ENCODE assay signal across 18 cellular contexts in the genomic region with DNA sequence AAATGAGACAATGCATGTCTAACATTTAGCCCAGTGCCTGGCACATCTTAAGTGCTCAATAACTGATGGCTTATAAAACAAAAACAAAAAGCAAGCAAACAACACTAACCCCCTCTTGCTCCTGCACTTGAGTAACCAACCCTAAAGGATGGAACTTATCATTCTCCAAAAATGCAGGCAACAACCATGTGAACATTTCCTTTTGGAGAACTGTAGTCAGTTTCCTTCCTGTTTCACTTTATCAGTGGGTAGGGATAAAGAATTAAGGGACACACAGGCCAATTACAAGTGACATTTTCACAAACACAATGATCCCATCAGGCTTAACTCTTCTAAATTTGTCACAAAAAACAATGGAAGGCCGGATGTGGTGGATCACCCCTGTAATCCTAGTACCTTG. TPM values are rescaled to one million over a fixed set of nuclear protein-coding genes. Genes with fewer than 3 reads are reported as not detected.
DNase-seq lines count a peak whose midpoint lies in the region; FAIRE-seq and TF ChIP-seq lines count a peak whose summit lies in the region.
"Had no signal": no experiment of that assay in that cellular context is flagged by ENCODE, and none has a peak within 500 bp of the region (broad histone marks: within the 10 kb centered on the region; RNA-seq: fewer than 3 reads in every experiment).

No MANE protein-coding gene starts in this region.

- H3K9me3 ChIP-seq in hepatocyte (ENCODE audit: low read depth), result no peaks in the 10 kb centered on the region

- H3K27ac Mint-ChIP-seq in HFFc6, result peak overlapping the region; percentile 49; the same call in 1 of the 2 replicates
- no peak overlapping the region for H3K27ac Mint-ChIP-seq in activated CD4-positive, alpha-beta T cell treated with anti-CD3 and anti-CD28 coated beads, Interleukin-2, amount 10 ng/mL, durations not matched to agents 24 days and 14 days
- H3K27ac Mint-ChIP-seq: CD14-positive monocyte, GM23338 had no signal

- H3K79me2 ChIP-seq in hepatocyte, result no peaks in the 10 kb centered on the region

- peaks cover 1% of the 10 kb centered on the region; the same call in 1 of the 2 replicates for H3K27me3 Mint-ChIP-seq in HFFc6 (ENCODE audit: insufficient read depth)
- no peaks in the 10 kb centered on the region for H3K27me3 Mint-ChIP-seq in activated CD4-positive, alpha-beta T cell treated with anti-CD3 and anti-CD28 coated beads, Interleukin-2, amount 10 ng/mL, durations not matched to agents 24 days and 14 days

- H3K4me3 Mint-ChIP-seq in HFFc6, result no peak overlapping the region
- H3K4me3 Mint-ChIP-seq in activated CD4-positive, alpha-beta T cell treated with anti-CD3 and anti-CD28 coated beads, Interleukin-2, amount 10 ng/mL, durations not matched to agents 24 days and 14 days, result no peak overlapping the region
- H3K4me3 Mint-ChIP-seq: CD14-positive monocyte, GM23338 had no signal

- peaks cover 8% of the 10 kb centered on the region for H3K4me1 Mint-ChIP-seq in HFFc6 (ENCODE audit: low read depth)
- H3K4me1 Mint-ChIP-seq in activated CD4-positive, alpha-beta T cell treated with anti-CD3 and anti-CD28 coated beads, Interleukin-2, amount 10 ng/mL, durations not matched to agents 24 days and 14 days, result no peaks in the 10 kb centered on the region

- intact Hi-C loops in activated CD4-positive, alpha-beta T cell treated with anti-CD3 and anti-CD28 coated beads, Interleukin-2, amount 10 ng/mL, durations not matched to agents 24 days and 14 days (cut with micrococcal nuclease), result no loop called here

- WGBS in hepatocyte (ENCODE audit: low lambda C conversion rate, missing lambda C conversion rate), result 64% methylated on average over 1 of the region's 1 CpG

- H4K20me1 ChIP-seq in hepatocyte (ENCODE audit: insufficient read depth, poor library complexity, severe bottlenecking), result no peaks in the 10 kb centered on the region

- H3K27ac ChIP-seq in hepatocyte, result no peak overlapping the region

- no peak for TF ChIP-seq CTCF in D721Med (IDR thresholded peaks at IDR 0.05; ENCODE audit: insufficient read depth, missing control alignments)
- TF ChIP-seq CTCF in HFFc6 (IDR thresholded peaks at IDR 0.05), result no peak
- no peak for TF ChIP-seq CTCF in epithelial cell of proximal tubule (conservative IDR thresholded peaks at IDR 0.05; ENCODE audit: low read depth, low read length)
- TF ChIP-seq CTCF in hepatocyte (IDR thresholded peaks at IDR 0.05; ENCODE audit: poor library complexity), result no peak

- no peak for DNase-seq in D721Med (ENCODE audit: insufficient read length, low spot score)
- DNase-seq in HFFc6, result no peak
- DNase-seq in epithelial cell of proximal tubule (ENCODE audit: low read depth), result peak; percentile 19
- DNase-seq in lung microvascular endothelial cell (ENCODE audit: low read depth in 2 of 2), result peak; percentile 82 to 84
- no peak for DNase-seq in activated CD4-positive, alpha-beta T cell treated with anti-CD3 and anti-CD28 coated beads, Interleukin-2, amount 10 ng/mL, durations not matched to agents 24 days and 14 days
- no peak for DNase-seq in middle frontal gyrus (ENCODE audit: extremely low spot score, low spot score)
- DNase-seq in hepatocyte (ENCODE audit: low spot score), result no peak
- DNase-seq: DMS79 treated with DMSO at 0.1 percent for 48 hours, KBM-7, NCI-H1105, NCI-H1694, NCI-H2081 treated with DMSO at 0.1 percent for 48 hours, NCI-H446 treated with DMSO at 0.1 percent for 48 hours, NCI-H69 had no signal

- H3K4me2 ChIP-seq in hepatocyte, result no peak overlapping the region
- H3K4me2 ChIP-seq: GM23338 had no signal

- H3K36me3 Mint-ChIP-seq in HFFc6 (ENCODE audit: low read depth), result peaks cover 6% of the 10 kb centered on the region; the same call in 1 of the 2 replicates
- no peaks in the 10 kb centered on the region for H3K36me3 Mint-ChIP-seq in activated CD4-positive, alpha-beta T cell treated with anti-CD3 and anti-CD28 coated beads, Interleukin-2, amount 10 ng/mL, durations not matched to agents 24 days and 14 days (ENCODE audit: low read depth)
- H3K36me3 Mint-ChIP-seq: CD14-positive monocyte had no signal

- FAIRE-seq in D721Med (lab: Jason Lieb, UNC), result peak; percentile 29
- FAIRE-seq: G401.6, RCC 7860 had no signal

- no peaks in the 10 kb centered on the region for H3K27me3 ChIP-seq in hepatocyte

- no peaks in the 10 kb centered on the region for H3K36me3 ChIP-seq in hepatocyte (replicated peaks; ENCODE audit: insufficient read depth, low read depth)

- no peak overlapping the region for H2AFZ ChIP-seq in hepatocyte
- H2AFZ ChIP-seq: GM23338 had no signal

- no peak overlapping the region for H3K4me3 ChIP-seq in epithelial cell of proximal tubule (ENCODE audit: low read depth, low read length)
- H3K4me3 ChIP-seq in hepatocyte, result no peak overlapping the region
- H3K4me3 ChIP-seq: GM23338 had no signal

- no peaks in the 10 kb centered on the region for H3K9me3 Mint-ChIP-seq in HFFc6
- no peaks in the 10 kb centered on the region for H3K9me3 Mint-ChIP-seq in activated CD4-positive, alpha-beta T cell treated with anti-CD3 and anti-CD28 coated beads, Interleukin-2, amount 10 ng/mL, durations not matched to agents 24 days and 14 days
- H3K9me3 Mint-ChIP-seq: CD14-positive monocyte, GM23338 had no signal

- H3K9me2 ChIP-seq in hepatocyte (replicated peaks; ENCODE audit: insufficient read depth), result no peaks in the 10 kb centered on the region

- H3K4me1 ChIP-seq in hepatocyte (ENCODE audit: insufficient read depth), result no peaks in the 10 kb centered on the region

RNA-seq across cellular contexts. Expression of gene RPS3A, which starts 30.4 kb away (rescaled TPM):
- 1,000 to 10,000 TPM; 1,391 to 1,566 (median 1,482) TPM for total RNA-seq in HFFc6 (2021; fragmentation: NEBNext Ultra II Directional; extraction: Animal tissue kit (Norgen Biotek cat#: 25700))
- total RNA-seq in epithelial cell of proximal tubule (3,250 and 3,667 TPM in 2 replicates), lung microvascular endothelial cell (2,107 and 2,117 TPM in 2 replicates), hepatocyte (4,013 and 4,409 TPM in 2 replicates)
- total RNA-seq in activated CD4-positive, alpha-beta T cell treated with anti-CD3 and anti-CD28 coated beads, Interleukin-2, amount 10 ng/mL, durations not matched to agents 24 days and 14 days, result 1,850 and 1,855 TPM in 2 replicates
- 732 and 755 TPM in 2 replicates for polyA plus RNA-seq in hepatocyte

Comparison
In these comparisons a context has a peak if more than half of its experiments do, and no peak if none do; other contexts are left out.
1. DNase-seq: peak in epithelial cell of proximal tubule (single experiment) and lung microvascular endothelial cell (2 of 2); none in D721Med (single experiment), HFFc6 (single experiment), activated CD4-positive, alpha-beta T cell treated with anti-CD3 and anti-CD28 coated beads, Interleukin-2, amount 10 ng/mL, durations not matched to agents 24 days and 14 days (single experiment), middle frontal gyrus (single experiment) and hepatocyte (single experiment).